In the genomic region with DNA sequence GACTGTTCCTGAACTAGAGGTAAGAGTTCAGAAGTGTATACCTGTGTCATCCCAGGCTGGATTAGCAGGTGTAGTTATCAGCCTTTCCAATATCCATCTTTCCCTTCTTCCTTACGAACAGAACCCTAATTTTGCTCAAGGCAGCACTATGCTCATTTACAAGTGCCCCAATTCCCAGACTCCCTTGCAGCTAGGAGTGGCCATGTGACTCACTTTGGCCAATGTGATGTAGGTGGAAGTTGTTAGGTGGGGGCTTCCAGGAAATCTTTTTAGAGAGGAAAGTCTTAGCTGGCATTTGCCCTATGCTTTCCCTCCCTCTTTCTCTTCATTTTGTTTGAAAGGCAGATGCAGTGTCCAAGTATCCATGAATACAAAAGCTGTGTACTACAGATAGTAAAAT, we compare ENCODE assay signal across 15 cellular contexts. TPM values are rescaled to one million over a fixed set of nuclear protein-coding genes. Genes with fewer than 3 reads are reported as not detected.
DNase-seq lines count a peak whose midpoint lies in the region; ATAC-seq and TF ChIP-seq lines count a peak whose summit lies in the region.
"Had no signal": no experiment of that assay in that cellular context is flagged by ENCODE, and none has a peak within 500 bp of the region (broad histone marks: within the 10 kb centered on the region; RNA-seq: fewer than 3 reads in every experiment).

No MANE protein-coding gene starts in this region.

- H3K4me3 Mint-ChIP-seq in activated CD8-positive, alpha-beta memory T cell treated with anti-CD3 and anti-CD28 coated beads, Interleukin-2, amount 10 ng/mL, durations not matched to agents 7 days and 5 days, result no peak overlapping the region
- H3K4me3 Mint-ChIP-seq in activated T-helper 1 cell treated with anti-CD3 and anti-CD28 coated beads, Interleukin-12 subunit alpha, Interleukin-12 subunit beta, Interleukin-2, Interleukin-4 antibody, amounts not matched to agents 30 ng/mL and 10 ng/mL and 1 ng/mL, durations not matched to agents 14 hours and 24 hours and 36 hours, result no peak overlapping the region
- H3K4me3 Mint-ChIP-seq in natural killer cell, result no peak overlapping the region
- H3K4me3 Mint-ChIP-seq: B cell; CD4-positive, alpha-beta T cell; GM23338 had no signal

- no peak overlapping the region for H3K4me3 ChIP-seq in upper lobe of right lung
- H3K4me3 ChIP-seq: GM12878, GM23338 had no signal

- peaks cover 65% of the 10 kb centered on the region for H3K36me3 Mint-ChIP-seq in activated CD8-positive, alpha-beta memory T cell treated with anti-CD3 and anti-CD28 coated beads, Interleukin-2, amount 10 ng/mL, durations not matched to agents 7 days and 5 days
- H3K36me3 Mint-ChIP-seq in activated T-helper 1 cell treated with anti-CD3 and anti-CD28 coated beads, Interleukin-12 subunit alpha, Interleukin-12 subunit beta, Interleukin-2, Interleukin-4 antibody, amounts not matched to agents 30 ng/mL and 10 ng/mL and 1 ng/mL, durations not matched to agents 14 hours and 24 hours and 36 hours (ENCODE audit: low read depth), result peaks cover 42% of the 10 kb centered on the region
- H3K36me3 Mint-ChIP-seq in natural killer cell, result peaks cover 12% of the 10 kb centered on the region

- no peaks in the 10 kb centered on the region for H3K9me3 ChIP-seq in upper lobe of right lung

- H3K36me3 ChIP-seq in upper lobe of right lung, result peaks cover 14% of the 10 kb centered on the region

- intact Hi-C loops in activated T-helper 1 cell treated with anti-CD3 and anti-CD28 coated beads, Interleukin-12 subunit alpha, Interleukin-12 subunit beta, Interleukin-2, Interleukin-4 antibody, amounts not matched to agents 30 ng/mL and 10 ng/mL and 1 ng/mL, durations not matched to agents 14 hours and 24 hours and 36 hours (cut with micrococcal nuclease), result loop anchor here (5.0 kb wide), 1 partner anchor 699 kb away; a partner anchor contains a TSS
- intact Hi-C loops in natural killer cell (cut with micrococcal nuclease), result loop anchor here (5.0 kb wide), 1 partner anchor 111 kb away; no protein-coding TSS in a partner anchor
- intact Hi-C loops in upper lobe of right lung (cut with DNase I), result no loop called here

- peaks cover 63% of the 10 kb centered on the region for H3K4me1 Mint-ChIP-seq in activated CD8-positive, alpha-beta memory T cell treated with anti-CD3 and anti-CD28 coated beads, Interleukin-2, amount 10 ng/mL, durations not matched to agents 7 days and 5 days
- H3K4me1 Mint-ChIP-seq in activated T-helper 1 cell treated with anti-CD3 and anti-CD28 coated beads, Interleukin-12 subunit alpha, Interleukin-12 subunit beta, Interleukin-2, Interleukin-4 antibody, amounts not matched to agents 30 ng/mL and 10 ng/mL and 1 ng/mL, durations not matched to agents 14 hours and 24 hours and 36 hours (ENCODE audit: low read depth), result peaks cover 54% of the 10 kb centered on the region
- H3K4me1 Mint-ChIP-seq in natural killer cell, result peaks cover 75 to 78% of the 10 kb centered on the region in 2 donors
- H3K4me1 Mint-ChIP-seq: GM23338 had no signal

- ATAC-seq in activated CD8-positive, alpha-beta memory T cell treated with anti-CD3 and anti-CD28 coated beads, Interleukin-2, amount 10 ng/mL, durations not matched to agents 7 days and 5 days, result no peak
- ATAC-seq in natural killer cell (no peak), upper lobe of right lung (peak; percentile 33), GM18867 (IDR thresholded peaks at IDR 0.05; ENCODE audit: unreplicated experiment) (no peak), GM21723 (IDR thresholded peaks at IDR 0.05; ENCODE audit: unreplicated experiment) (no peak)
- ATAC-seq: GM12878, GM23338 had no signal

- H3K27me3 ChIP-seq in upper lobe of right lung, result no peaks in the 10 kb centered on the region

- peak overlapping the region; percentile 1 for H3K27ac Mint-ChIP-seq in activated CD8-positive, alpha-beta memory T cell treated with anti-CD3 and anti-CD28 coated beads, Interleukin-2, amount 10 ng/mL, durations not matched to agents 7 days and 5 days
- H3K27ac Mint-ChIP-seq in activated T-helper 1 cell treated with anti-CD3 and anti-CD28 coated beads, Interleukin-12 subunit alpha, Interleukin-12 subunit beta, Interleukin-2, Interleukin-4 antibody, amounts not matched to agents 30 ng/mL and 10 ng/mL and 1 ng/mL, durations not matched to agents 14 hours and 24 hours and 36 hours, result peak overlapping the region; percentile 40
- peak overlapping the region; percentile 95 to 98 for H3K27ac Mint-ChIP-seq in natural killer cell
- H3K27ac Mint-ChIP-seq: B cell; CD4-positive, alpha-beta T cell; GM23338 had no signal

- H3K27ac ChIP-seq in upper lobe of right lung, result no peak overlapping the region

- H3K4me1 ChIP-seq in upper lobe of right lung, result no peaks in the 10 kb centered on the region

- TF ChIP-seq CTCF in natural killer cell (IDR thresholded peaks at IDR 0.05) (no peak), upper lobe of right lung (IDR thresholded peaks at IDR 0.05) (no peak)

- CTCF ChIA-PET in activated CD8-positive, alpha-beta memory T cell treated with anti-CD3 and anti-CD28 coated beads, Interleukin-2, amount 10 ng/mL, durations not matched to agents 7 days and 5 days (lab: Charles Lee), result interaction anchor here (1.9 kb wide), 1 partner anchor 14 kb away, joined by 6 read pairs; no protein-coding TSS in a partner anchor

- DNase-seq in activated CD8-positive, alpha-beta memory T cell treated with anti-CD3 and anti-CD28 coated beads, Interleukin-2, amount 10 ng/mL, durations not matched to agents 7 days and 5 days, result no peak
- DNase-seq in activated CD8-positive, alpha-beta memory T cell treated with anti-CD3 and anti-CD28 coated beads, Interleukin-2, amount 50 U/mL, for 4 hours, result no peak
- no peak for DNase-seq in activated T-helper 1 cell treated with anti-CD3 and anti-CD28 coated beads, Interleukin-12 subunit alpha, Interleukin-12 subunit beta, Interleukin-2, Interleukin-4 antibody, amounts not matched to agents 30 ng/mL and 10 ng/mL and 1 ng/mL, durations not matched to agents 14 hours and 24 hours and 36 hours (ENCODE audit: low spot score)
- no peak for DNase-seq in natural killer cell
- DNase-seq in upper lobe of right lung, result no peak
- DNase-seq: C1 segment of cervical spinal cord; CD4-positive, alpha-beta T cell; DMS79; H7 had no signal

- peaks cover 8% of the 10 kb centered on the region for H3K9me3 Mint-ChIP-seq in activated CD8-positive, alpha-beta memory T cell treated with anti-CD3 and anti-CD28 coated beads, Interleukin-2, amount 10 ng/mL, durations not matched to agents 7 days and 5 days (ENCODE audit: low read depth)
- H3K9me3 Mint-ChIP-seq in activated T-helper 1 cell treated with anti-CD3 and anti-CD28 coated beads, Interleukin-12 subunit alpha, Interleukin-12 subunit beta, Interleukin-2, Interleukin-4 antibody, amounts not matched to agents 30 ng/mL and 10 ng/mL and 1 ng/mL, durations not matched to agents 14 hours and 24 hours and 36 hours, result peaks cover 14% of the 10 kb centered on the region
- peaks cover 0 to 4% of the 10 kb centered on the region in 2 donors for H3K9me3 Mint-ChIP-seq in natural killer cell

- H3K27me3 Mint-ChIP-seq in activated CD8-positive, alpha-beta memory T cell treated with anti-CD3 and anti-CD28 coated beads, Interleukin-2, amount 10 ng/mL, durations not matched to agents 7 days and 5 days, result no peaks in the 10 kb centered on the region
- H3K27me3 Mint-ChIP-seq in activated T-helper 1 cell treated with anti-CD3 and anti-CD28 coated beads, Interleukin-12 subunit alpha, Interleukin-12 subunit beta, Interleukin-2, Interleukin-4 antibody, amounts not matched to agents 30 ng/mL and 10 ng/mL and 1 ng/mL, durations not matched to agents 14 hours and 24 hours and 36 hours (ENCODE audit: insufficient read depth), result peaks cover 2% of the 10 kb centered on the region
- H3K27me3 Mint-ChIP-seq in natural killer cell (ENCODE audit: low read depth in 2 of 2), result no peaks in the 10 kb centered on the region
- H3K27me3 Mint-ChIP-seq: B cell; CD4-positive, alpha-beta T cell had no signal

RNA-seq across cellular contexts. Expression of a gene that starts 34.8 kb away (rescaled TPM):
- total RNA-seq in activated CD8-positive, alpha-beta memory T cell treated with anti-CD3 and anti-CD28 coated beads, Interleukin-2, amount 10 ng/mL, durations not matched to agents 7 days and 5 days, result 100 to 1,000 TPM; 177 to 208 TPM
- 121 and 128 TPM in 2 replicates for total RNA-seq in activated T-helper 1 cell treated with anti-CD3 and anti-CD28 coated beads, Interleukin-12 subunit alpha, Interleukin-12 subunit beta, Interleukin-2, Interleukin-4 antibody, amounts not matched to agents 30 ng/mL and 10 ng/mL and 1 ng/mL, durations not matched to agents 14 hours and 24 hours and 36 hours
- total RNA-seq in natural killer cell (100 to 1,000 TPM; 152 to 240 (median 167) TPM), upper lobe of right lung (520 TPM)
- total RNA-seq: G401, GM23338, H7 had no signal

Comparison
In these comparisons a context has a peak if more than half of its experiments do, and no peak if none do; other contexts are left out.
1. H3K27ac Mint-ChIP-seq: peak in every context shown above with its lines; median percentile 96 in natural killer cell; 40 in activated T-helper 1 cell treated with anti-CD3 and anti-CD28 coated beads, Interleukin-12 subunit alpha, Interleukin-12 subunit beta, Interleukin-2, Interleukin-4 antibody, amounts not matched to agents 30 ng/mL and 10 ng/mL and 1 ng/mL, durations not matched to agents 14 hours and 24 hours and 36 hours; 1 in activated CD8-positive, alpha-beta memory T cell treated with anti-CD3 and anti-CD28 coated beads, Interleukin-2, amount 10 ng/mL, durations not matched to agents 7 days and 5 days.